Comparison of ENCODE assay signal across 7 cellular contexts in genomic region chr1:32900956-32901822, GRCh38. TPM values are rescaled to one million over a fixed set of nuclear protein-coding genes. Genes with fewer than 3 reads are reported as not detected.
DNase-seq lines count a peak whose midpoint lies in the region; ATAC-seq and TF ChIP-seq lines count a peak whose summit lies in the region.

TSS of gene TMEM54 (minus strand) at chr1:32901389. CDS start at chr1:32901238, 151 bp downstream.

- H3K9ac ChIP-seq in mammary epithelial cell (ENCODE audit: insufficient read depth, low read length): peak within 1 kb of the TSS; percentile 62

- WGBS in mammary epithelial cell (ENCODE audit: low coverage, missing lambda C conversion rate): 8% methylated on average over 7 of the region's 92 CpGs

- H3K4me2 ChIP-seq in mammary epithelial cell (ENCODE audit: insufficient read depth, low read depth, low read length): peak within 1 kb of the TSS; percentile 100

- H3K4me1 Mint-ChIP-seq in stimulated activated naive CD8-positive, alpha-beta T cell treated with anti-CD3 and anti-CD28 coated beads, Interleukin-15, amount 100 ng/mL, for 72 hours: peaks cover 12% of the 10 kb centered on the region

- CTCF ChIA-PET in mammary epithelial cell (lab: Charles Lee; ENCODE audit: low non-redundant PET): no interaction called here

- H3K79me2 ChIP-seq in mammary epithelial cell (ENCODE audit: insufficient read depth, low read length): peaks cover 12% of the 10 kb centered on the region

- TF ChIP-seq CTCF in NB4 (IDR thresholded peaks at IDR 0.05; ENCODE audit: low read depth, low read length): no peak
- peak in 1 of 2 donors; percentile 10 for TF ChIP-seq CTCF in mammary epithelial cell (conservative IDR thresholded peaks at IDR 0.05 in 1 of 2, IDR thresholded peaks at IDR 0.05 in 1 of 2; ENCODE audit: extremely low read depth in 1 of 2, insufficient read depth in 1 of 2, low read depth in 1 of 2, low read length in 2 of 2)

- in situ Hi-C loops in G401 (cut with HindIII; ENCODE audit: low sequenced_read_pairs): no loop called here
- in situ Hi-C loops in mammary epithelial cell (cut with MboI; ENCODE audit: low sequenced_read_pairs in 2 of 2): no loop called here

- no peak for TF ChIP-seq POLR2A in NB4 (IDR thresholded peaks at IDR 0.05; ENCODE audit: extremely low read depth, insufficient read length)

- peaks cover 35% of the 10 kb centered on the region for H3K4me1 ChIP-seq in mammary epithelial cell (ENCODE audit: insufficient read depth, low read length)

- no peaks in the 10 kb centered on the region for H3K9me3 Mint-ChIP-seq in stimulated activated naive CD8-positive, alpha-beta T cell treated with anti-CD3 and anti-CD28 coated beads, Interleukin-15, amount 100 ng/mL, for 72 hours

- dilution Hi-C loops in mammary epithelial cell (cut with HindIII; ENCODE audit: low sequenced_read_pairs): no loop called here

- peak within 1 kb of the TSS; percentile 29 for H3K27ac ChIP-seq in mammary epithelial cell (ENCODE audit: insufficient read depth, low read depth, low read length)

- peak within 1 kb of the TSS; percentile 95 for H2AFZ ChIP-seq in mammary epithelial cell (ENCODE audit: low read depth, low read length)

- H3K4me3 Mint-ChIP-seq in stimulated activated naive CD8-positive, alpha-beta T cell treated with anti-CD3 and anti-CD28 coated beads, Interleukin-15, amount 100 ng/mL, for 72 hours: peak within 1 kb of the TSS; percentile 76 to 80

- no peak for DNase-seq in G401 (ENCODE audit: low spot score)
- DNase-seq in NB4 (ENCODE audit: low read depth): peak; percentile 34
- DNase-seq in mammary epithelial cell: peak; percentile 55
- DNase-seq in left kidney (ENCODE audit: low read depth, low spot score): peak; percentile 48
- DNase-seq in stimulated activated naive CD8-positive, alpha-beta T cell treated with anti-CD3 and anti-CD28 coated beads, Interleukin-15, amount 100 ng/mL, for 72 hours: no peak

- no peaks in the 10 kb centered on the region for H3K27me3 ChIP-seq in mammary epithelial cell (ENCODE audit: insufficient read depth, low read length)

- peak within 1 kb of the TSS in 1 of 2 donors; percentile 52 for H3K27ac Mint-ChIP-seq in stimulated activated naive CD8-positive, alpha-beta T cell treated with anti-CD3 and anti-CD28 coated beads, Interleukin-15, amount 100 ng/mL, for 72 hours

- no peaks in the 10 kb centered on the region for H3K36me3 ChIP-seq in mammary epithelial cell (ENCODE audit: insufficient read depth, low read length)

- H3K9me3 ChIP-seq in mammary epithelial cell (replicated peaks; ENCODE audit: insufficient read depth, low read length): no peaks in the 10 kb centered on the region

- no TSS peak for BruUV-seq in mammary epithelial cell (replicated peaks; lab: Mats Ljungman, UMichigan)

- intact Hi-C loops in mammary epithelial cell (cut with micrococcal nuclease): no loop called here

- peak; percentile 72 for ATAC-seq in stimulated activated naive CD8-positive, alpha-beta T cell treated with anti-CD3 and anti-CD28 coated beads, Interleukin-15, amount 100 ng/mL, for 72 hours
- no peak for ATAC-seq in HG03139 (IDR thresholded peaks at IDR 0.05; ENCODE audit: unreplicated experiment)
- no peak for ATAC-seq in HG02759 (IDR thresholded peaks at IDR 0.05; ENCODE audit: unreplicated experiment)

- H3K4me3 ChIP-seq in NB4 (ENCODE audit: low read depth, low read length): no peak within 1 kb of the TSS
- H3K4me3 ChIP-seq in mammary epithelial cell (replicated peaks in 1 of 3; ENCODE audit: insufficient read depth in 1 of 3, low read depth in 2 of 3, low read length in 3 of 3): peak within 1 kb of the TSS; percentile 54 to 84 (median 77)

- H3K27me3 Mint-ChIP-seq in stimulated activated naive CD8-positive, alpha-beta T cell treated with anti-CD3 and anti-CD28 coated beads, Interleukin-15, amount 100 ng/mL, for 72 hours: peaks cover 75% of the 10 kb centered on the region

- H4K20me1 ChIP-seq in mammary epithelial cell (ENCODE audit: insufficient read depth, low read length): no peaks in the 10 kb centered on the region

RNA-seq across cellular contexts. Expression of gene TMEM54, which starts in this region (rescaled TPM):
- 26.6 and 36.1 TPM in 2 replicates for total RNA-seq in G401 (2014; rRNA removed; shearing (Covaris generic))
- 100 to 1,000 TPM in 1 of 2 donors, 10 to 100 TPM in 1; 35.5 to 101 TPM for total RNA-seq in mammary epithelial cell
- polyA plus RNA-seq in mammary epithelial cell: 158 TPM
- polyA minus RNA-seq in mammary epithelial cell: 85.8 TPM

Comparison
In these comparisons a context has a peak if more than half of its experiments do, and no peak if none do; other contexts are left out.
1. DNase-seq: peak in NB4 (single experiment), mammary epithelial cell (single experiment) and left kidney (single experiment); none in G401 (single experiment) and stimulated activated naive CD8-positive, alpha-beta T cell treated with anti-CD3 and anti-CD28 coated beads, Interleukin-15, amount 100 ng/mL, for 72 hours (0 of 2).